Comparison of ENCODE assay signal across 10 cellular contexts in the genomic region with DNA sequence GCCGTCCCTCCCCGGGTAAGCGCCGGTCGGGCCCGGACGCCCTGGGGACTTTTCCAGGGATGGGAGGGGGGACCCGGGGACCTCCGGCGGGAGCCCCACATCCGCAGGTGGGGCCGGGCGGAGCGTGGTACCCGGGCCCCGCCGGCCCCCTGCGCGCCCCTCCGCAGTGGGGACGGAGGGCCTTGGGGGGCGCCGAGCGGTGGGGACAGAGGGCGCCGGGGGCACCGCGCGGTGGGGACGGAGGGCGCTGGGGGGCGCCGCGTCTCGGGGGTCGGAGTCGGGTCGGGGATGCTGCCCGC. TPM values are rescaled to one million over a fixed set of nuclear protein-coding genes. Genes with fewer than 3 reads are reported as not detected.
A peak's percentile ranks its signal among the peaks of the same experiment; 100 is the strongest.
DNase-seq lines count a peak whose midpoint lies in the region; ATAC-seq and TF ChIP-seq lines count a peak whose summit lies in the region.
"Had no signal": no experiment of that assay in that cellular context is flagged by ENCODE, and none has a peak within 500 bp of the region (broad histone marks: within the 10 kb centered on the region; RNA-seq: fewer than 3 reads in every experiment).

No MANE protein-coding gene starts in this region.

- no peaks in the 10 kb centered on the region for H3K36me3 Mint-ChIP-seq in IgD-negative memory B cell
- H3K36me3 Mint-ChIP-seq: T-cell had no signal

- intact Hi-C loops in esophagus muscularis mucosa (cut with DNase I): no loop called here

- H3K27ac ChIP-seq in esophagus muscularis mucosa (replicated peaks in 1 of 4) (peak overlapping the region; percentile 74 to 84 (median 78)), rectal smooth muscle tissue (ENCODE audit: low read depth, low read length) (peak overlapping the region; percentile 47)

- WGBS in esophagus muscularis mucosa: no CpG with 5 or more reads among the region's 39 CpGs

- no peak overlapping the region for H3K9ac ChIP-seq in rectal smooth muscle tissue (ENCODE audit: low read length)

- peak overlapping the region; percentile 64 to 91 (median 82) for H3K4me3 ChIP-seq in esophagus muscularis mucosa
- H3K4me3 ChIP-seq in rectal smooth muscle tissue (ENCODE audit: low read length): peak overlapping the region; percentile 78

- POLR2A ChIA-PET in HEK293T (lab: Yijun Ruan, JAX): interaction anchor here (1.3 kb wide), 2 partner anchors 10 to 182 kb away, joined by 6 to 10 read pairs; no protein-coding TSS in a partner anchor

- CTCF ChIA-PET in HEK293T (lab: Yijun Ruan, JAX): interaction anchor here (0.6 to 1.4 kb wide), 7 partner anchors 8 to 218 kb away, joined by 3 to 8 read pairs (median 4); no protein-coding TSS in a partner anchor

- no peak for TF ChIP-seq POLR2A in esophagus muscularis mucosa (IDR thresholded peaks at IDR 0.05; ENCODE audit: low read depth)

- peak overlapping the region in 1 of 3 donors; percentile 99 for H3K27ac Mint-ChIP-seq in IgD-negative memory B cell

- TF ChIP-seq CTCF in esophagus muscularis mucosa (IDR thresholded peaks at IDR 0.05): no peak

- H3K4me1 ChIP-seq in esophagus muscularis mucosa (peaks cover 0 to 23% (median 20%) of the 10 kb centered on the region in 4 donors), rectal smooth muscle tissue (ENCODE audit: control insufficient read depth, insufficient read depth, low read length) (no peaks in the 10 kb centered on the region)

- peaks cover 0 to 4% (median 2%) of the 10 kb centered on the region in 4 donors for H3K27me3 ChIP-seq in esophagus muscularis mucosa
- no peaks in the 10 kb centered on the region for H3K27me3 ChIP-seq in rectal smooth muscle tissue (ENCODE audit: control insufficient read depth, insufficient read depth, low read length)

- no peaks in the 10 kb centered on the region for H3K9me3 Mint-ChIP-seq in IgD-negative memory B cell
- H3K9me3 Mint-ChIP-seq: stimulated activated naive CD8-positive, alpha-beta T cell treated with anti-CD3 and anti-CD28 coated beads, Interleukin-15, Interleukin-2, amounts not matched to agents 100 ng/mL and 50 ng/mL, for 24 hours; T-cell had no signal

- H3K4me3 Mint-ChIP-seq in IgD-negative memory B cell: peak overlapping the region in 3 of 4 donors; percentile 94 to 99 (median 98)

- H3K36me3 ChIP-seq in esophagus muscularis mucosa (no peaks in the 10 kb centered on the region), rectal smooth muscle tissue (ENCODE audit: control insufficient read depth, insufficient read depth, low read length) (no peaks in the 10 kb centered on the region)

- DNase-seq in esophagus muscularis mucosa (ENCODE audit: extremely low spot score): no peak
- no peak for DNase-seq in NCI-H748 treated with DMSO at 0.1 percent for 48 hours (lab: John Stamatoyannopoulos, UW)
- no peak for DNase-seq in glomerular visceral epithelial cell (ENCODE audit: extremely low spot score)
- no peak for DNase-seq in HEK293T (ENCODE audit: extremely low spot score)

- ATAC-seq in GM18519 (IDR thresholded peaks at IDR 0.05; ENCODE audit: low FRiP score, unreplicated experiment): peak; percentile 10
- ATAC-seq in GM21526 (IDR thresholded peaks at IDR 0.05; ENCODE audit: low FRiP score, unreplicated experiment): no peak

- peaks cover 11 to 34% (median 26%) of the 10 kb centered on the region in 3 donors for H3K4me1 Mint-ChIP-seq in IgD-negative memory B cell

- H3K9me3 ChIP-seq in esophagus muscularis mucosa: no peaks in the 10 kb centered on the region

- peaks cover 2% of the 10 kb centered on the region for H3K27me3 Mint-ChIP-seq in IgD-negative memory B cell

- no peak for TF ChIP-seq EP300 in esophagus muscularis mucosa (IDR thresholded peaks at IDR 0.05)

TF ChIP-seq in HEK293T, 16 proteins besides CTCF, POLR2A, EP300 and RAD21:
- TF ChIP-seq LEF1 (IDR thresholded peaks at IDR 0.05; ENCODE audit: borderline replicate concordance) (no peak), CTBP1 (IDR thresholded peaks at IDR 0.05; ENCODE audit: borderline replicate concordance) (no peak), HDGF (IDR thresholded peaks at IDR 0.05; ENCODE audit: borderline replicate concordance) (no peak), SUZ12 (IDR thresholded peaks at IDR 0.05) (no peak), ELF4 (IDR thresholded peaks at IDR 0.05) (no peak), NFRKB (IDR thresholded peaks at IDR 0.05) (no peak), FOXA1 (IDR thresholded peaks at IDR 0.05) (no peak), BHLHE40 (IDR thresholded peaks at IDR 0.05; ENCODE audit: borderline replicate concordance) (no peak), FOXK2 (IDR thresholded peaks at IDR 0.05) (no peak), SP1 (IDR thresholded peaks at IDR 0.05) (no peak), FOXM1 (IDR thresholded peaks at IDR 0.05; ENCODE audit: borderline replicate concordance) (no peak), TARDBP (IDR thresholded peaks at IDR 0.05) (no peak), ZNF384 (IDR thresholded peaks at IDR 0.05) (no peak)

RNA-seq across cellular contexts. Expression of a gene that starts 0.3 kb away (rescaled TPM):
- 40.2 TPM for polyA plus RNA-seq in IgD-negative memory B cell
- 10 to 100 TPM; 11.5 to 22.0 (median 13.2) TPM for total RNA-seq in esophagus muscularis mucosa
